11 cellular contexts compared by ENCODE assay signal in genomic region chr10:43099339-43099738, GRCh38. TPM values are rescaled to one million over a fixed set of nuclear protein-coding genes. Genes with fewer than 3 reads are reported as not detected.
DNase-seq lines count a peak whose midpoint lies in the region; ATAC-seq, FAIRE-seq and TF ChIP-seq lines count a peak whose summit lies in the region.
"Not testable (repeated sequence)": the region's sequence is repeated elsewhere in the genome, so short reads cannot be mapped to it uniquely, and the experiment has no call there.
"Had no signal": no experiment of that assay in that cellular context is flagged by ENCODE, and none has a peak within 500 bp of the region (broad histone marks: within the 10 kb centered on the region; RNA-seq: fewer than 3 reads in every experiment).

No MANE protein-coding gene starts in this region.

- not testable (repeated sequence) for H2BK12ac ChIP-seq in trophoblast cell (ENCODE audit: low read length)

- peaks cover 46% of the 10 kb centered on the region for H3K27me3 Mint-ChIP-seq in T-helper 17 cell

- H2BK120ac ChIP-seq in trophoblast cell (ENCODE audit: insufficient read depth, low read length, poor library complexity): not testable (repeated sequence)

- H4K8ac ChIP-seq in trophoblast cell (ENCODE audit: low read depth, low read length): not testable (repeated sequence)

- not testable (repeated sequence) for DNase-seq in A549 (ENCODE audit: low read depth in 1 of 2, low spot score in 1 of 2); T-helper 17 cell; trophoblast cell; urothelium cell line (ENCODE audit: low spot score)

- H3K27ac Mint-ChIP-seq in T-helper 17 cell: peak overlapping the region; percentile 61

- not testable (repeated sequence) for H3K23ac ChIP-seq in trophoblast cell (ENCODE audit: low read length)

- not testable (repeated sequence) for TF ChIP-seq POLR2A in A549 (IDR thresholded peaks at IDR 0.05; ENCODE audit: low read length)

- not testable (repeated sequence) for H3K9me3 ChIP-seq in A549; HEK293 (ENCODE audit: control insufficient read depth, insufficient read depth, low read depth, low read length); T-helper 17 cell (ENCODE audit: control insufficient read depth, low read length, poor library complexity, severe bottlenecking); trophoblast cell (ENCODE audit: insufficient read depth, low read depth, low read length)

- not testable (repeated sequence) for H3K4me3 ChIP-seq in A549; HEK293 (ENCODE audit: low read depth, low read length)
- peak overlapping the region; percentile 5 for H3K4me3 ChIP-seq in trophoblast cell (ENCODE audit: low read depth, low read length)

- not testable (repeated sequence) for H3K4me1 Mint-ChIP-seq in T-helper 17 cell

- not testable (repeated sequence) for H4K91ac ChIP-seq in trophoblast cell (ENCODE audit: low read depth, low read length)

- not testable (repeated sequence) for H3K9ac ChIP-seq in trophoblast cell (ENCODE audit: low read length)

- not testable (repeated sequence) for H3K4me2 ChIP-seq in A549; trophoblast cell (ENCODE audit: low read length)

- not testable (repeated sequence) for H3K4ac ChIP-seq in trophoblast cell (ENCODE audit: low read depth, low read length)

- CTCF ChIA-PET in A549 (lab: Yijun Ruan, JAX): interaction anchor here (1.1 to 1.5 kb wide), 2 partner anchors 21 to 346 kb away, joined by 3 to 6 read pairs; no protein-coding TSS in a partner anchor
- CTCF ChIA-PET in HEK293 (lab: Yijun Ruan, JAX): not testable (repeated sequence)

- H4K12ac ChIP-seq in trophoblast cell (ENCODE audit: low read depth, low read length): not testable (repeated sequence)

- not testable (repeated sequence) for H3K4me3 Mint-ChIP-seq in T-helper 17 cell

- H3K14ac ChIP-seq in trophoblast cell (ENCODE audit: low read length): not testable (repeated sequence)

- H3K27ac ChIP-seq in A549; HEK293 (ENCODE audit: extremely low read depth, low read depth, low read length); trophoblast cell (ENCODE audit: low read depth, low read length): not testable (repeated sequence)

- not testable (repeated sequence) for TF ChIP-seq CTCF in A549 (IDR thresholded peaks at IDR 0.05); HEK293 (tag by site-specific recombination; IDR thresholded peaks at IDR 0.05)

- not testable (repeated sequence) for H3K36me3 ChIP-seq in HEK293 (ENCODE audit: control insufficient read depth in 2 of 2, insufficient read depth in 1 of 2, low read length in 2 of 2); trophoblast cell (ENCODE audit: control insufficient read depth in 1 of 2, insufficient read depth in 2 of 2, low read length in 2 of 2)

- H3K27me3 ChIP-seq in trophoblast cell (ENCODE audit: insufficient read depth, low read length): not testable (repeated sequence)

- TF ChIP-seq EP300 in A549 (IDR thresholded peaks at IDR 0.05): not testable (repeated sequence)

- POLR2A ChIA-PET in A549 (lab: Yijun Ruan, JAX); HEK293 (lab: Yijun Ruan, JAX): not testable (repeated sequence)

- H2AFZ ChIP-seq in trophoblast cell (ENCODE audit: insufficient read depth, low read length, poor library complexity): not testable (repeated sequence)

- not testable (repeated sequence) for ATAC-seq in A549, T-helper 17 cell

- not testable (repeated sequence) for H3K18ac ChIP-seq in trophoblast cell (ENCODE audit: low read length)

- H3K36me3 Mint-ChIP-seq in T-helper 17 cell (ENCODE audit: low read depth): not testable (repeated sequence)

- H2BK5ac ChIP-seq in trophoblast cell (ENCODE audit: low read depth, low read length, poor library complexity): not testable (repeated sequence)

- H3K79me2 ChIP-seq in trophoblast cell (ENCODE audit: control insufficient read depth, insufficient read depth, low read length, poor library complexity): not testable (repeated sequence)

- not testable (repeated sequence) for FAIRE-seq in A549 (lab: Jason Lieb, UNC)
- peak; percentile 82 for FAIRE-seq in urothelium cell line (lab: Jason Lieb, UNC)

- 47% methylated on average over 6 of the region's 6 CpGs for WGBS in A549 (ENCODE audit: missing lambda C conversion rate)
- WGBS in trophoblast cell (ENCODE audit: extremely low coverage, insufficient coverage, insufficient read length): no CpG with 5 or more reads among the region's 6 CpGs

- H2AK5ac ChIP-seq in trophoblast cell (ENCODE audit: low read length): not testable (repeated sequence)

- not testable (repeated sequence) for TF ChIP-seq RAD21 in A549 (conservative IDR thresholded peaks at IDR 0.05 in 1 of 2, IDR thresholded peaks at IDR 0.05 in 1 of 2)

- not testable (repeated sequence) for H3K79me1 ChIP-seq in trophoblast cell (ENCODE audit: low read length)

- H3K4me1 ChIP-seq in A549; HEK293 (ENCODE audit: control insufficient read depth, insufficient read depth, low read length); trophoblast cell (ENCODE audit: control insufficient read depth in 1 of 2, insufficient read depth in 2 of 2, low read length in 2 of 2): not testable (repeated sequence)

TF ChIP-seq in A549, 52 proteins besides CTCF, POLR2A, EP300 and RAD21:
- TF ChIP-seq ZC3H11A (IDR thresholded peaks at IDR 0.05): peak; percentile 66

TF ChIP-seq in HEK293, 187 proteins besides CTCF, POLR2A, EP300 and RAD21 (continues in another document):
- TF ChIP-seq ZNF555 (tag by site-specific recombination; conservative IDR thresholded peaks at IDR 0.05): peak; percentile 58
- TF ChIP-seq ZNF654 (tag by site-specific recombination; IDR thresholded peaks at IDR 0.05; ENCODE audit: low read depth): peak; percentile 37
- TF ChIP-seq ZXDB (tag by site-specific recombination; IDR thresholded peaks at IDR 0.05): 0 out of 2 replicates have a peak, but pooled peaks have one; percentile 38
- TF ChIP-seq ZNF341 (tag by site-specific recombination; IDR thresholded peaks at IDR 0.05; ENCODE audit: low read depth): 0 out of 2 replicates have a peak, but pooled peaks have one; percentile 25
- peak; percentile 53; the same call in 1 of the 2 replicates for TF ChIP-seq ZNF433 (tag by site-specific recombination; IDR thresholded peaks at IDR 0.05; ENCODE audit: low read depth)
- peak; percentile 26; the same call in 1 of the 2 replicates for TF ChIP-seq ZNF501 (tag by site-specific recombination; IDR thresholded peaks at IDR 0.05)
- peak; percentile 64; the same call in 1 of the 2 replicates for TF ChIP-seq ZNF202 (tag by site-specific recombination; IDR thresholded peaks at IDR 0.05; ENCODE audit: borderline replicate concordance)
- peak; percentile 67 for TF ChIP-seq ZNF623 (tag by site-specific recombination; IDR thresholded peaks at IDR 0.05)
- TF ChIP-seq ZNF292 (tag by site-specific recombination; IDR thresholded peaks at IDR 0.05; ENCODE audit: borderline replicate concordance, low read depth): 0 out of 2 replicates have a peak, but pooled peaks have one; percentile 24
- TF ChIP-seq ZNF560 (tag by site-specific recombination; IDR thresholded peaks at IDR 0.05; ENCODE audit: borderline replicate concordance): peak; percentile 36; the same call in 1 of the 2 replicates
- peak; percentile 62; the same call in 1 of the 2 replicates for TF ChIP-seq ZNF266 (tag by site-specific recombination; IDR thresholded peaks at IDR 0.05; ENCODE audit: low read depth)
- TF ChIP-seq, protein P1, sequence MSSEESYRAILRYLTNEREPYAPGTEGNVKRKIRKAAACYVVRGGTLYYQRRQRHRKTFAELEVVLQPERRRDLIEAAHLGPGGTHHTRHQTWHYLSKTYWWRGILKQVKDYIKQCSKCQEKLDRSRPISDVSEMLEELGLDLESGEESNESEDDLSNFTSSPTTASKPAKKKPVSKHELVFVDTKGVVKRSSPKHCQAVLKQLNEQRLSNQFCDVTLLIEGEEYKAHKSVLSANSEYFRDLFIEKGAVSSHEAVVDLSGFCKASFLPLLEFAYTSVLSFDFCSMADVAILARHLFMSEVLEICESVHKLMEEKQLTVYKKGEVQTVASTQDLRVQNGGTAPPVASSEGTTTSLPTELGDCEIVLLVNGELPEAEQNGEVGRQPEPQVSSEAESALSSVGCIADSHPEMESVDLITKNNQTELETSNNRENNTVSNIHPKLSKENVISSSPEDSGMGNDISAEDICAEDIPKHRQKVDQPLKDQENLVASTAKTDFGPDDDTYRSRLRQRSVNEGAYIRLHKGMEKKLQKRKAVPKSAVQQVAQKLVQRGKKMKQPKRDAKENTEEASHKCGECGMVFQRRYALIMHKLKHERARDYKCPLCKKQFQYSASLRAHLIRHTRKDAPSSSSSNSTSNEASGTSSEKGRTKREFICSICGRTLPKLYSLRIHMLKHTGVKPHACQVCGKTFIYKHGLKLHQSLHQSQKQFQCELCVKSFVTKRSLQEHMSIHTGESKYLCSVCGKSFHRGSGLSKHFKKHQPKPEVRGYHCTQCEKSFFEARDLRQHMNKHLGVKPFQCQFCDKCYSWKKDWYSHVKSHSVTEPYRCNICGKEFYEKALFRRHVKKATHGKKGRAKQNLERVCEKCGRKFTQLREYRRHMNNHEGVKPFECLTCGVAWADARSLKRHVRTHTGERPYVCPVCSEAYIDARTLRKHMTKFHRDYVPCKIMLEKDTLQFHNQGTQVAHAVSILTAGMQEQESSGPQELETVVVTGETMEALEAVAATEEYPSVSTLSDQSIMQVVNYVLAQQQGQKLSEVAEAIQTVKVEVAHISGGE (tag by site-specific recombination; conservative IDR thresholded peaks at IDR 0.05; ENCODE audit: low read depth): peak; percentile 67

RNA-seq across cellular contexts. Expression of gene RET, which starts 22.5 kb away (rescaled TPM):
- polyA plus RNA-seq in A549 (2011; rRNA removed) (0.08 and 0.20 TPM in 2 replicates), A549 (2017; fragmentation: RNase III; extraction: RNeasy Plus Mini Kit Qiagen cat#74134 plus additional on column Dnase treatment) (0.22 to 0.44 TPM (median 0.41 TPM) in 3 replicates)
- 0.14 and 0.16 TPM in 2 replicates for polyA plus RNA-seq in A549 (2012; cell fraction: cytosol; rRNA removed)
- 0.49 and 0.56 TPM in 2 replicates for polyA plus RNA-seq in A549 (2012; cell fraction: nucleus; rRNA removed)
- polyA minus RNA-seq in A549 (2011; rRNA and poly(A)+ RNA removed): 0.04 and 0.19 TPM in 2 replicates
- total RNA-seq in T-helper 17 cell: under 1 TPM in 1 of 2 donors, not detected in 1; 0.34 TPM
- 0.03 and 0.04 TPM in 2 replicates for polyA plus RNA-seq in trophoblast cell (2013)
- total RNA-seq: Caco-2; Calu3; CD4-positive, alpha-beta memory T cell; CD4-positive, alpha-beta T cell; CD8-positive, alpha-beta T cell had no signal
- polyA plus RNA-seq: CD4-positive, alpha-beta memory T cell; CD4-positive, CD25-positive, alpha-beta regulatory T cell had no signal

RNA-seq across cellular contexts. Expression of gene CSGALNACT2, which starts 38.9 kb away (rescaled TPM):
- polyA plus RNA-seq in A549 (2011; rRNA removed) (24.1 and 29.9 TPM in 2 replicates), A549 (2017; fragmentation: RNase III; extraction: RNeasy Plus Mini Kit Qiagen cat#74134 plus additional on column Dnase treatment) (10.0 to 11.2 TPM (median 10.8 TPM) in 3 replicates)
- 5.3 and 5.4 TPM in 2 replicates for polyA plus RNA-seq in A549 (2012; cell fraction: cytosol; rRNA removed)
- polyA plus RNA-seq in A549 (2012; cell fraction: nucleus; rRNA removed): 3.0 and 6.5 TPM in 2 replicates
- polyA minus RNA-seq in A549 (2011; rRNA and poly(A)+ RNA removed): 9.7 and 11.2 TPM in 2 replicates
- total RNA-seq in T-helper 17 cell: 10 to 100 TPM; 38.9 to 51.4 TPM
- polyA plus RNA-seq in trophoblast cell (2013): 7.8 and 7.9 TPM in 2 replicates
